In genomic region chr7:129203050-129203741, GRCh38 we compare ENCODE assay signal across 17 cellular contexts. TPM values are rescaled to one million over a fixed set of nuclear protein-coding genes. Genes with fewer than 3 reads are reported as not detected.
"Had no signal": no experiment of that assay in that cellular context is flagged by ENCODE, and none has a peak within 500 bp of the region (broad histone marks: within the 10 kb centered on the region; RNA-seq: fewer than 3 reads in every experiment).

No MANE protein-coding gene starts in this region.

- H3K4me3 ChIP-seq: colonic mucosa, hepatocyte, suprapubic skin, tibial artery, upper lobe of left lung, vagina had no signal

- DNase-seq: colonic mucosa; effector CD8-positive, alpha-beta T cell; foreskin melanocyte; kidney; left cardiac atrium; mesendoderm; stimulated activated CD4-positive, alpha-beta T cell treated with anti-CD3 and anti-CD28 coated beads, Interleukin-4, amount 100 ng/mL, for 1 hour; stimulated activated CD8-positive, alpha-beta memory T cell treated with anti-CD3 and anti-CD28 coated beads, Interleukin-4, amount 100 ng/mL, for 48 hours; stimulated activated naive CD8-positive, alpha-beta T cell treated with anti-CD3 and anti-CD28 coated beads, Interleukin-15, Interleukin-2, amounts not matched to agents 100 U/mL and 50 U/mL, for 24 hours had no signal

- H3K36me3 Mint-ChIP-seq: naive thymus-derived CD4-positive, alpha-beta T cell; stimulated activated effector memory CD8-positive, alpha-beta T cell treated with anti-CD3 and anti-CD28 coated beads, Interleukin-12 subunit alpha, Interleukin-12 subunit beta, amount 100 ng/mL, for 72 hours had no signal

- ATAC-seq: naive thymus-derived CD4-positive, alpha-beta T cell; stimulated activated effector memory CD8-positive, alpha-beta T cell treated with anti-CD3 and anti-CD28 coated beads, Interleukin-12 subunit alpha, Interleukin-12 subunit beta, amount 100 ng/mL, for 72 hours; stimulated activated naive CD8-positive, alpha-beta T cell treated with anti-CD3 and anti-CD28 coated beads, Interleukin-15, Interleukin-2, amounts not matched to agents 100 U/mL and 50 U/mL, for 24 hours had no signal

- H3K27me3 ChIP-seq: colonic mucosa, hepatocyte, suprapubic skin, tibial artery, upper lobe of left lung, vagina had no signal

- H3K9me3 Mint-ChIP-seq: stimulated activated effector memory CD8-positive, alpha-beta T cell treated with anti-CD3 and anti-CD28 coated beads, Interleukin-12 subunit alpha, Interleukin-12 subunit beta, amount 100 ng/mL, for 72 hours had no signal

- FAIRE-seq: kidney had no signal

- H3K4me2 ChIP-seq: hepatocyte had no signal

- H3K36me3 ChIP-seq: colonic mucosa, neutrophil, upper lobe of left lung had no signal

- H3K4me3 Mint-ChIP-seq: naive thymus-derived CD4-positive, alpha-beta T cell; stimulated activated effector memory CD8-positive, alpha-beta T cell treated with anti-CD3 and anti-CD28 coated beads, Interleukin-12 subunit alpha, Interleukin-12 subunit beta, amount 100 ng/mL, for 72 hours had no signal

- H3K9me3 ChIP-seq: colonic mucosa, neutrophil, suprapubic skin, tibial artery, upper lobe of left lung, vagina had no signal

- H3K4me1 ChIP-seq: colonic mucosa, suprapubic skin, tibial artery, upper lobe of left lung, vagina had no signal

- H3K27ac Mint-ChIP-seq: naive thymus-derived CD4-positive, alpha-beta T cell; stimulated activated effector memory CD8-positive, alpha-beta T cell treated with anti-CD3 and anti-CD28 coated beads, Interleukin-12 subunit alpha, Interleukin-12 subunit beta, amount 100 ng/mL, for 72 hours had no signal

- H3K27ac ChIP-seq: colonic mucosa, hepatocyte, neutrophil, suprapubic skin, tibial artery, upper lobe of left lung, vagina had no signal

- H2AFZ ChIP-seq: hepatocyte had no signal

RNA-seq across cellular contexts. Expression of gene SMO, which starts 14.8 kb away (rescaled TPM):
- polyA plus RNA-seq: naive thymus-derived CD4-positive, alpha-beta T cell had no signal
